8 cellular contexts compared by ENCODE assay signal in the genomic region with DNA sequence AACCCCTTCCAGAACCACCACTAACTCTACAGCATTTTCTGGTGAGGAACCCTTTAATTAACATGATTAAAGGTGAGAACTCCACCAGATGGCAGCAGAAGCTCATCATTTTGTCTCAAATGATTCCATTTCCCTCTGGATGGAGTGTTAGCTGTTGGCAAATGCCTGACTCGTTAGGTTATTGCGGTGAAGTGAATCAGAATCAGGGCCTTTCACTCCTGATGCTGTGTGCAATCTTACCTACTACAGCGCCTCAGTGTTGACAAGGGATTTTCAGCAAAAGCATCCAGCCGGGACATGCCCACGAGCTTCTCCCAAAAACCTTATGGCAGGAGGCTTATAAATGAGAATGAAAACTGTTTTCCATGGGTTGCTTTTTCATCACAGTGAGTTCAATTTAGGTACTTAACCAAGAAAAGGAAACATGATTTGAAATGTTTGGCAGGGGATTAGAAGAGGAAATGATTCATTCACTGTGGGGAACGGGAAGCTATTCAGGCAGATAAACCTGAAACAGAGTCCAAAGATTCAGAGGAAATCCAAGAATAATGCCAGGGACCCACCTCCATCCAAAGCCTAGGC. TPM values are rescaled to one million over a fixed set of nuclear protein-coding genes. Genes with fewer than 3 reads are reported as not detected.
DNase-seq lines count a peak whose midpoint lies in the region; ATAC-seq and TF ChIP-seq lines count a peak whose summit lies in the region.

No MANE protein-coding gene starts in this region.

- POLR2A ChIA-PET in Panc1 (lab: Charles Lee) = no interaction called here

- ATAC-seq in Panc1 = peak; percentile 93
- no peak for ATAC-seq in HG02763 (IDR thresholded peaks at IDR 0.05; ENCODE audit: unreplicated experiment)

- no peak overlapping the region for H3K4me3 ChIP-seq in Jurkat, Clone E6-1 (ENCODE audit: low read length)
- H3K4me3 ChIP-seq in Panc1 (ENCODE audit: low read depth in 2 of 2, low read length in 2 of 2) = peak overlapping the region in 1 of 2 experiments; percentile 26; a peak in 2 of 4 replicates

- TF ChIP-seq CTCF in Panc1 (IDR thresholded peaks at IDR 0.05) (peak; percentile 66), osteocyte (IDR thresholded peaks at IDR 0.05) (peak; percentile 78)

- H3K36me3 ChIP-seq in Panc1 (ENCODE audit: control insufficient read depth, insufficient read depth, low read length) = no peaks in the 10 kb centered on the region

- peaks cover 3% of the 10 kb centered on the region; the same call in 1 of the 2 replicates for H3K27me3 ChIP-seq in Panc1 (ENCODE audit: control insufficient read depth, insufficient read depth, low read length)

- H3K4me1 ChIP-seq in Panc1 (ENCODE audit: control insufficient read depth, insufficient read depth, low read length) = no peaks in the 10 kb centered on the region; the same call in 1 of the 2 replicates

- H3K27me3 Mint-ChIP-seq in activated naive CD4-positive, alpha-beta T cell treated with anti-CD3 and anti-CD28 coated beads, Interleukin-2, amount 50 U/mL, for 24 hours = peaks cover 13% of the 10 kb centered on the region
- H3K27me3 Mint-ChIP-seq in osteocyte (ENCODE audit: unreplicated experiment) = peaks cover 2% of the 10 kb centered on the region

- peak overlapping the region; percentile 9 for H3K27ac Mint-ChIP-seq in activated naive CD4-positive, alpha-beta T cell treated with anti-CD3 and anti-CD28 coated beads, Interleukin-2, amount 50 U/mL, for 24 hours
- peak overlapping the region; percentile 85 for H3K27ac Mint-ChIP-seq in osteocyte (ENCODE audit: unreplicated experiment)

- peaks cover 5% of the 10 kb centered on the region for H3K9me3 Mint-ChIP-seq in activated naive CD4-positive, alpha-beta T cell treated with anti-CD3 and anti-CD28 coated beads, Interleukin-2, amount 50 U/mL, for 24 hours
- no peaks in the 10 kb centered on the region for H3K9me3 Mint-ChIP-seq in osteocyte (ENCODE audit: unreplicated experiment)

- in situ Hi-C loops in Panc1 (cut with HindIII; ENCODE audit: low pct_unique_long_range_greater_than_20kb, low sequenced_read_pairs) = no loop called here

- peaks cover 5% of the 10 kb centered on the region for H3K4me1 Mint-ChIP-seq in activated naive CD4-positive, alpha-beta T cell treated with anti-CD3 and anti-CD28 coated beads, Interleukin-2, amount 50 U/mL, for 24 hours
- H3K4me1 Mint-ChIP-seq in osteocyte (ENCODE audit: unreplicated experiment) = peaks cover 10% of the 10 kb centered on the region

- intact Hi-C loops in Panc1 (cut with micrococcal nuclease; ENCODE audit: unreplicated experiment) = loop anchor here (1.0 to 10.0 kb wide), 4 partner anchors 75 to 551 kb away; no protein-coding TSS in a partner anchor

- no TSS peak for BruUV-seq in Panc1 (replicated peaks; lab: Mats Ljungman, UMichigan)

- CTCF ChIA-PET in Panc1 (lab: Charles Lee) = interaction anchor here (0.5 to 1.5 kb wide), 7 partner anchors 10 to 548 kb away, joined by 3 to 13 read pairs (median 3); partner anchors contain the start of gene LIX1

- peaks cover 1% of the 10 kb centered on the region for H3K36me3 Mint-ChIP-seq in activated naive CD4-positive, alpha-beta T cell treated with anti-CD3 and anti-CD28 coated beads, Interleukin-2, amount 50 U/mL, for 24 hours
- no peaks in the 10 kb centered on the region for H3K36me3 Mint-ChIP-seq in osteocyte (ENCODE audit: unreplicated experiment)

- no peaks in the 10 kb centered on the region for H3K9me3 ChIP-seq in Panc1 (ENCODE audit: control insufficient read depth, insufficient read depth, low read depth, low read length)

- no peak overlapping the region for H3K27ac ChIP-seq in Panc1 (ENCODE audit: low read length)

- DNase-seq in ELF-1 (ENCODE audit: low read depth, low spot score) (peak; percentile 51), Panc1 (ENCODE audit: low read depth, low spot score) (peak; percentile 96), glomerular endothelial cell (ENCODE audit: extremely low read depth, low read depth, low spot score) (peak; percentile 81), osteocyte (ENCODE audit: extremely low spot score, unreplicated experiment) (no peak), GOT3 (lab: John Stamatoyannopoulos, UW) (no peak)
- DNase-seq in Jurkat, Clone E6-1 (ENCODE audit: low read depth, low spot score) = peak; percentile 23

- H3K4me3 Mint-ChIP-seq in activated naive CD4-positive, alpha-beta T cell treated with anti-CD3 and anti-CD28 coated beads, Interleukin-2, amount 50 U/mL, for 24 hours = no peak overlapping the region
- H3K4me3 Mint-ChIP-seq in osteocyte (ENCODE audit: unreplicated experiment) = peak overlapping the region; percentile 51

RNA-seq across cellular contexts. Expression of gene CAST, which starts 48.0 kb away (rescaled TPM):
- 44.6 TPM for polyA plus RNA-seq in Jurkat, Clone E6-1 (2012; ENCODE audit: insufficient read depth, insufficient read length)
- 212 TPM for total RNA-seq in Panc1 (2021; ENCODE audit: unreplicated experiment)
- 97.4 TPM for polyA plus RNA-seq in Panc1 (2012; ENCODE audit: insufficient read length)
- 190 and 199 TPM in 2 replicates for total RNA-seq in glomerular endothelial cell
- total RNA-seq in osteocyte = 144 and 154 TPM in 2 replicates

Comparison
In these comparisons a context has a peak if more than half of its experiments do, and no peak if none do; other contexts are left out.
1. DNase-seq: peak in ELF-1 (single experiment), Jurkat, Clone E6-1 (single experiment), Panc1 (single experiment) and glomerular endothelial cell (single experiment); none in osteocyte (single experiment) and GOT3 (single experiment).